ENCODE assay signal across 36 cellular contexts in the genomic region with DNA sequence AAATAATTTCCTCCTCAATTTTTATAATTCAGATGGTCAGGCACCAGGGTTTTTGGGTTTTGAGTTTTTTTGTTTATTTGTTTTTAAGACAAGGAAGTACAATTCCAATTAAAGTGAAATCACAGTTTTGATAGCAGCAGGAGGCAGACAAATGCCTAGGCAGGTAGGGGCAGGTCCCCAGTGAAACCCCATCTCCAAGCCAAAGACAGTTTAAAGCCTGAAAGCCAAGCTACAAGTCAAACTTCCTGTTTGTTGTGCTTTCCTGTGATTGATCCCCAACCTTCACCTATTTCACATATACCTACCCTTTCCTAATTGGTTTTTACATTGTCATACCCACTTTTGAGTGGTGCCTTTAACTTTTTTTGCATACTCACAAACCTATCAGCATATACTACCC.
"Had no signal": no experiment of that assay in that cellular context is flagged by ENCODE, and none has a peak within 500 bp of the region (broad histone marks: within the 10 kb centered on the region; RNA-seq: fewer than 3 reads in every experiment).

No MANE protein-coding gene starts in this region.

- ATAC-seq: activated CD8-positive, alpha-beta memory T cell treated with anti-CD3 and anti-CD28 coated beads, Interleukin-2, amount 10 ng/mL, durations not matched to agents 7 days and 5 days; activated T-cell treated with anti-CD3 and anti-CD28 coated beads, Interleukin-2, amount 50 U/mL, for 72 hours; activated T-helper 17 cell treated with anti-CD3 and anti-CD28 coated beads, Interleukin-2, amount 50 U/mL, for 72 hours; Right ventricle myocardium inferior had no signal

- H3K27me3 ChIP-seq: brain microvascular endothelial cell, MG63 had no signal

- H3K4me2 ChIP-seq: PC-9 had no signal

- H3K4me3 Mint-ChIP-seq: activated B cell treated with CpG ODN at 0.5 μM for 24 hours; activated CD4-positive, alpha-beta memory T cell treated with anti-CD3 and anti-CD28 coated beads, Interleukin-2, amount 10 ng/mL, durations not matched to agents 7 days and 5 days; activated CD8-positive, alpha-beta memory T cell treated with anti-CD3 and anti-CD28 coated beads, Interleukin-2, amount 10 ng/mL, durations not matched to agents 7 days and 5 days; activated naive CD8-positive, alpha-beta T cell treated with anti-CD3 and anti-CD28 coated beads for 36 hours; activated T-cell treated with anti-CD3 and anti-CD28 coated beads, Interleukin-2, amount 50 U/mL, for 72 hours; activated T-helper 17 cell treated with anti-CD3 and anti-CD28 coated beads, Interleukin-2, amount 50 U/mL, for 72 hours; IgD-negative memory B cell had no signal

- H3K36me3 ChIP-seq: brain microvascular endothelial cell, MG63 had no signal

- H3K27ac Mint-ChIP-seq: activated B cell treated with CpG ODN at 0.5 μM for 24 hours; activated CD4-positive, alpha-beta memory T cell treated with anti-CD3 and anti-CD28 coated beads, Interleukin-2, amount 10 ng/mL, durations not matched to agents 7 days and 5 days; activated CD8-positive, alpha-beta memory T cell treated with anti-CD3 and anti-CD28 coated beads, Interleukin-2, amount 10 ng/mL, durations not matched to agents 7 days and 5 days; activated naive CD8-positive, alpha-beta T cell treated with anti-CD3 and anti-CD28 coated beads for 36 hours; activated T-cell treated with anti-CD3 and anti-CD28 coated beads, Interleukin-2, amount 50 U/mL, for 72 hours; activated T-helper 17 cell treated with anti-CD3 and anti-CD28 coated beads, Interleukin-2, amount 50 U/mL, for 72 hours; IgD-negative memory B cell had no signal

- H3K36me3 Mint-ChIP-seq: activated CD8-positive, alpha-beta memory T cell treated with anti-CD3 and anti-CD28 coated beads, Interleukin-2, amount 10 ng/mL, durations not matched to agents 7 days and 5 days; activated naive CD8-positive, alpha-beta T cell treated with anti-CD3 and anti-CD28 coated beads for 36 hours had no signal

- DNase-seq: activated B cell treated with CpG ODN at 0.5 μM for 24 hours; activated CD4-positive, alpha-beta memory T cell treated with anti-CD3 and anti-CD28 coated beads, Interleukin-2, amount 10 ng/mL, durations not matched to agents 7 days and 5 days; activated CD4-positive, alpha-beta T cell treated with anti-CD3 and anti-CD28 coated beads for 48 hours; activated CD4-positive, CD25-positive, alpha-beta regulatory T cell treated with anti-CD3 and anti-CD28 coated beads, Interleukin-2, amount 50 U/mL, for 72 hours; activated CD8-positive, alpha-beta memory T cell treated with anti-CD3 and anti-CD28 coated beads for 24 hours; activated CD8-positive, alpha-beta memory T cell treated with anti-CD3 and anti-CD28 coated beads, Interleukin-2, amount 10 ng/mL, durations not matched to agents 7 days and 5 days; activated CD8-positive, alpha-beta memory T cell treated with anti-CD3 and anti-CD28 coated beads, Interleukin-2, amount 50 U/mL, for 48 hours; activated effector memory CD4-positive, alpha-beta T cell treated with anti-CD3 and anti-CD28 coated beads, Interleukin-2, amount 50 U/mL, for 16 hours; activated naive CD4-positive, alpha-beta T cell; activated naive CD4-positive, alpha-beta T cell treated with anti-CD3 and anti-CD28 coated beads, Interleukin-2, amount 50 U/mL, for 16 hours; activated naive CD8-positive, alpha-beta T cell treated with anti-CD3 and anti-CD28 coated beads for 36 hours; activated T-cell treated with anti-CD3 and anti-CD28 coated beads, Interleukin-2, amount 50 U/mL, for 72 hours; amniotic stem cell; aorta; brain microvascular endothelial cell; Karpas-422; KBM-7; MG63; NCI-H1048; NCI-H1436 treated with DMSO at 0.1 percent for 48 hours; NCI-H1694 treated with DMSO at 0.1 percent for 48 hours; NCI-H2029; NCI-H345; NCI-H524 treated with DMSO at 0.1 percent for 48 hours; NK-92 treated with Interleukin-12 subunit alpha and Interleukin-12 subunit beta, amount 100 ng/mL, for 24 hours; PC-9; SIG-M5; SW 1271; T-helper 1 cell; T-helper 2 cell; T-helper 9 cell had no signal

- H3K27ac ChIP-seq: brain microvascular endothelial cell, PC-9, RWPE1, VCaP had no signal

- H3K4me1 Mint-ChIP-seq: activated B cell treated with CpG ODN at 0.5 μM for 24 hours; activated CD4-positive, alpha-beta memory T cell treated with anti-CD3 and anti-CD28 coated beads, Interleukin-2, amount 10 ng/mL, durations not matched to agents 7 days and 5 days; activated CD8-positive, alpha-beta memory T cell treated with anti-CD3 and anti-CD28 coated beads, Interleukin-2, amount 10 ng/mL, durations not matched to agents 7 days and 5 days; activated naive CD8-positive, alpha-beta T cell treated with anti-CD3 and anti-CD28 coated beads for 36 hours; activated T-helper 17 cell treated with anti-CD3 and anti-CD28 coated beads, Interleukin-2, amount 50 U/mL, for 72 hours; IgD-negative memory B cell had no signal

- H3K4me3 ChIP-seq: MG63, PC-9 had no signal

- H3K9me3 Mint-ChIP-seq: activated B cell treated with CpG ODN at 0.5 μM for 24 hours; activated CD4-positive, alpha-beta memory T cell treated with anti-CD3 and anti-CD28 coated beads, Interleukin-2, amount 10 ng/mL, durations not matched to agents 7 days and 5 days; activated naive CD8-positive, alpha-beta T cell treated with anti-CD3 and anti-CD28 coated beads for 36 hours; activated T-cell treated with anti-CD3 and anti-CD28 coated beads, Interleukin-2, amount 50 U/mL, for 72 hours; activated T-helper 17 cell treated with anti-CD3 and anti-CD28 coated beads, Interleukin-2, amount 50 U/mL, for 72 hours had no signal
